In genomic region chr1:59903136-59903754, GRCh38 we compare ENCODE assay signal across 8 cellular contexts. TPM values are rescaled to one million over a fixed set of nuclear protein-coding genes. Genes with fewer than 3 reads are reported as not detected.
A peak's percentile ranks its signal among the peaks of the same experiment; 100 is the strongest.
DNase-seq lines count a peak whose midpoint lies in the region; ATAC-seq and TF ChIP-seq lines count a peak whose summit lies in the region.

No MANE protein-coding gene starts in this region.

- no peak for DNase-seq in heart left ventricle
- DNase-seq in cardiac septum (ENCODE audit: low spot score): no peak
- DNase-seq in NCI-H2227 treated with DMSO at 0.1 percent for 48 hours (lab: John Stamatoyannopoulos, UW): peak; percentile 6
- peak; percentile 44 for DNase-seq in MCF 10A (ENCODE audit: unreplicated experiment)
- DNase-seq in medulla oblongata (ENCODE audit: extremely low spot score): peak; percentile 88
- no peak for DNase-seq in NCI-H187 (lab: John Stamatoyannopoulos, UW)

- no peak overlapping the region for H3K4me3 Mint-ChIP-seq in MCF 10A (ENCODE audit: unreplicated experiment)

- H3K36me3 ChIP-seq in heart left ventricle: peaks cover 0 to 78% (median 0%) of the 10 kb centered on the region in 9 donors
- H3K36me3 ChIP-seq in HEK293 (ENCODE audit: control insufficient read depth in 2 of 2, insufficient read depth in 1 of 2, low read length in 2 of 2): peaks cover 0 to 3% of the 10 kb centered on the region in 2 experiments; a peak in 1 of 3 replicates

- peaks cover 13% of the 10 kb centered on the region for H3K27me3 Mint-ChIP-seq in MCF 10A (ENCODE audit: insufficient read depth, unreplicated experiment)

- ATAC-seq in heart left ventricle: peak; percentile 30 to 57 (median 45)
- no peak for ATAC-seq in HG02973 (IDR thresholded peaks at IDR 0.05; ENCODE audit: unreplicated experiment)

- WGBS in heart left ventricle, 4 donors: 39 to 48% (median 42%) methylated on average over 9 of the region's 9 CpGs

- TF ChIP-seq CTCF in heart left ventricle (IDR thresholded peaks at IDR 0.05) (peak in 8 of 12 donors; percentile 16 to 41 (median 33)), HEK293 (tag by site-specific recombination; IDR thresholded peaks at IDR 0.05) (peak; percentile 41; the same call in 1 of the 2 replicates), MCF 10A (IDR thresholded peaks at IDR 0.05; ENCODE audit: unreplicated experiment) (peak; percentile 45)

- H3K4me1 ChIP-seq in heart left ventricle (peaks cover 0 to 50% (median 10%) of the 10 kb centered on the region in 12 donors), HEK293 (ENCODE audit: control insufficient read depth, insufficient read depth, low read length) (no peaks in the 10 kb centered on the region)

- no peaks in the 10 kb centered on the region for H3K9me3 ChIP-seq in heart left ventricle
- H3K9me3 ChIP-seq in HEK293 (ENCODE audit: control insufficient read depth, insufficient read depth, low read depth, low read length): no peaks in the 10 kb centered on the region

- intact Hi-C loops in heart left ventricle (cut with DNase I): loop anchor here in 1 of 10 donors (5.0 kb wide), 1 partner anchor 39 kb away; no protein-coding TSS in a partner anchor
- intact Hi-C loops in cardiac septum (cut with DNase I): no loop called here
- intact Hi-C loops in MCF 10A (cut with micrococcal nuclease): loop anchor here (1.0 kb wide), 1 partner anchor 44 kb away; no protein-coding TSS in a partner anchor

- CTCF ChIA-PET in HEK293 (lab: Yijun Ruan, JAX) (interaction anchor here (0.7 to 5.4 kb wide), 17 partner anchors 10 to 103 kb away, joined by 3 to 59 read pairs (median 5); partner anchors contain the start of gene CYP2J2), MCF 10A (lab: Yijun Ruan, JAX) (interaction anchor here (0.6 to 4.6 kb wide), 24 partner anchors 8 to 1388 kb away, joined by 3 to 66 read pairs (median 3); no protein-coding TSS in a partner anchor)

- no peaks in the 10 kb centered on the region for H3K27me3 ChIP-seq in heart left ventricle

- POLR2A ChIA-PET in HEK293 (lab: Yijun Ruan, JAX): no interaction called here
- POLR2A ChIA-PET in MCF 10A (lab: Yijun Ruan, JAX): interaction anchor here (0.8 to 0.9 kb wide), 2 partner anchors 9 to 44 kb away, joined by 3 read pairs; no protein-coding TSS in a partner anchor

- no peak overlapping the region for H3K27ac Mint-ChIP-seq in MCF 10A (ENCODE audit: low read depth, unreplicated experiment)

- H3K9me3 Mint-ChIP-seq in MCF 10A (ENCODE audit: unreplicated experiment): no peaks in the 10 kb centered on the region

- H3K27ac ChIP-seq in heart left ventricle: peak overlapping the region in 5 of 12 donors; percentile 0 to 45 (median 36)
- H3K27ac ChIP-seq in HEK293 (ENCODE audit: extremely low read depth, low read depth, low read length): no peak overlapping the region

- no peaks in the 10 kb centered on the region for H3K36me3 Mint-ChIP-seq in MCF 10A (ENCODE audit: insufficient read depth, unreplicated experiment)

- H3K4me1 Mint-ChIP-seq in MCF 10A (ENCODE audit: insufficient read depth, unreplicated experiment): peaks cover 6% of the 10 kb centered on the region

- H3K4me3 ChIP-seq in heart left ventricle: no peak overlapping the region
- no peak overlapping the region for H3K4me3 ChIP-seq in HEK293 (ENCODE audit: low read depth, low read length)

- TF ChIP-seq POLR2A in heart left ventricle (IDR thresholded peaks at IDR 0.05): no peak

- no TSS peak for BruUV-seq in MCF 10A (replicated peaks; lab: Mats Ljungman, UMichigan)

TF ChIP-seq in HEK293, 187 proteins besides CTCF, POLR2A, EP300 and RAD21:
- no peak for TF ChIP-seq ZXDB (tag by site-specific recombination; IDR thresholded peaks at IDR 0.05)
- TF ChIP-seq PRDM1 (tag by site-specific recombination; IDR thresholded peaks at IDR 0.05): 0 out of 2 replicates have a peak, but pooled peaks have one; percentile 8
- TF ChIP-seq ZNF654 (tag by site-specific recombination; IDR thresholded peaks at IDR 0.05; ENCODE audit: low read depth): peak; percentile 30; the same call in 1 of the 2 replicates
TF ChIP-seq in HEK293: peak in this region for 2.

RNA-seq across cellular contexts. Expression of gene CYP2J2, which starts 23.3 kb away (rescaled TPM):
- total RNA-seq in heart left ventricle (100 to 1,000 TPM in 5 of 9 donors, 10 to 100 TPM in 4; 57.1 to 208 (median 101) TPM), cardiac septum (160 TPM), MCF 10A (2022) (0.25 and 0.42 TPM in 2 replicates)
- 100 to 1,000 TPM in 1 of 2 donors, 10 to 100 TPM in 1; 45.6 to 161 TPM for polyA plus RNA-seq in heart left ventricle

Comparison
In these comparisons a context has a peak if more than half of its experiments do, and no peak if none do; other contexts are left out.
1. DNase-seq: peak in NCI-H2227 treated with DMSO at 0.1 percent for 48 hours (single experiment), MCF 10A (single experiment) and medulla oblongata (single experiment); none in heart left ventricle (0 of 5), cardiac septum (single experiment) and NCI-H187 (0 of 2).
2. RNA of gene CYP2J2, which starts 23.3 kb away (total RNA-seq): 160 TPM in cardiac septum (single experiment) and 57.1 to 208 TPM in heart left ventricle; 0.25 to 0.42 TPM in MCF 10A; every median in the first group is over 10 times any median in the second.
3. Peak in every context shown above with its lines, with median percentiles within 50 percentile points of each other: CTCF ChIP-seq.